13 cellular contexts compared by ENCODE assay signal in the genomic region with DNA sequence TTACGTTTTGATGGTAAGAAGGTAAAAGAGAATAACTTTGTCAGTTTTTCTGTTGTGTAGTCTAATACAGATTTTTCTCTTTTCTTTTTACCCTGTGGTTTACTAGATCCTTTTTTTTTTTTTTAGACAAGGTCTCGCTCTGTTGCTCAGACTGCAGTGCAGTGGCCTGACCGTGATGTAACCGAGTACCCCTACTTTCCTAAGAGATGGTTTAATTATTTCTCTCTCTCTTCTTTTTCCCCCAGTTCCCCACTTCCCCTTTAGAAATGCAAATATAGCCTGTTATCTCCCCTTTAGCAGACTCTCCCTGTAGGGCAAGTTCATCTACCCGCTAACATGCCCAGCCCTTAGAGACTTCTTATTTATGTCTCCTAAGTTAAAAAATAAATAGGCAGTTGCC. TPM values are rescaled to one million over a fixed set of nuclear protein-coding genes. Genes with fewer than 3 reads are reported as not detected.
DNase-seq lines count a peak whose midpoint lies in the region; ATAC-seq, FAIRE-seq and TF ChIP-seq lines count a peak whose summit lies in the region.
"Had no signal": no experiment of that assay in that cellular context is flagged by ENCODE, and none has a peak within 500 bp of the region (broad histone marks: within the 10 kb centered on the region; RNA-seq: fewer than 3 reads in every experiment).

No MANE protein-coding gene starts in this region.

- peaks cover 18 to 58% (median 38%) of the 10 kb centered on the region in 11 experiments; a peak in 20 of 22 replicates for H4K20me1 ChIP-seq in BLaER1 treated with 17β-estradiol and CSF1 and Interleukin-3, amounts not matched to agents 10 nM and 100 nM

- H3K4me3 Mint-ChIP-seq in mesothelial cell of epicardium = no peak overlapping the region
- H3K4me3 Mint-ChIP-seq: endodermal cell had no signal

- H3K27ac Mint-ChIP-seq in mesothelial cell of epicardium = no peak overlapping the region
- H3K27ac Mint-ChIP-seq: endodermal cell had no signal

- H3K36me3 ChIP-seq in BLaER1 treated with 17β-estradiol and CSF1 and Interleukin-3, amounts not matched to agents 10 nM and 100 nM = peaks cover 0 to 20% (median 0%) of the 10 kb centered on the region in 11 experiments; a peak in 4 of 22 replicates
- H3K36me3 ChIP-seq: stomach had no signal

- H3K27ac ChIP-seq in BLaER1 treated with 17β-estradiol and CSF1 and Interleukin-3, amounts not matched to agents 10 nM and 100 nM = peak overlapping the region in 10 of 11 experiments; percentile 56 to 93 (median 76); a peak in 21 of 22 replicates
- H3K27ac ChIP-seq: stomach had no signal

- no peaks in the 10 kb centered on the region for H3K9me3 ChIP-seq in BLaER1 treated with 17β-estradiol and CSF1 and Interleukin-3, amounts not matched to agents 10 nM and 100 nM (replicated peaks in 1 of 11)
- H3K9me3 ChIP-seq: stomach had no signal

- H3K27me3 ChIP-seq in BLaER1 treated with 17β-estradiol and CSF1 and Interleukin-3, amounts not matched to agents 10 nM and 100 nM = peaks cover 0 to 11% (median 0%) of the 10 kb centered on the region in 11 experiments; a peak in 3 of 22 replicates

- no peak for TF ChIP-seq POLR2A in NB4 (IDR thresholded peaks at IDR 0.05; ENCODE audit: extremely low read depth, insufficient read length)

- H3K4me3 ChIP-seq in BLaER1 treated with 17β-estradiol and CSF1 and Interleukin-3, amounts not matched to agents 10 nM and 100 nM = peak overlapping the region in 9 of 10 experiments; percentile 8 to 97 (median 31); a peak in 12 of 20 replicates
- no peak overlapping the region for H3K4me3 ChIP-seq in NB4 (ENCODE audit: low read depth, low read length)
- H3K4me3 ChIP-seq: stomach had no signal

- peaks cover 15% of the 10 kb centered on the region for H3K4me1 Mint-ChIP-seq in mesothelial cell of epicardium

- no peak for TF ChIP-seq CTCF in NB4 (IDR thresholded peaks at IDR 0.05; ENCODE audit: low read depth, low read length)
- no peak for TF ChIP-seq CTCF in mesothelial cell of epicardium (IDR thresholded peaks at IDR 0.05; ENCODE audit: unreplicated experiment)

- H3K36me3 Mint-ChIP-seq in mesothelial cell of epicardium = no peaks in the 10 kb centered on the region

- peaks cover 75 to 85% (median 81%) of the 10 kb centered on the region in 10 experiments for H3K4me1 ChIP-seq in BLaER1 treated with 17β-estradiol and CSF1 and Interleukin-3, amounts not matched to agents 10 nM and 100 nM

- H3K9me3 Mint-ChIP-seq in mesothelial cell of epicardium = no peaks in the 10 kb centered on the region
- H3K9me3 Mint-ChIP-seq: endodermal cell had no signal

- peak; percentile 36 for ATAC-seq in HG02840 (IDR thresholded peaks at IDR 0.05; ENCODE audit: low FRiP score, unreplicated experiment)
- ATAC-seq in HG03520 (IDR thresholded peaks at IDR 0.05; ENCODE audit: unreplicated experiment) = no peak
- ATAC-seq: left colon had no signal

- peak overlapping the region in 10 of 11 experiments; percentile 33 to 94 (median 68); a peak in 19 of 22 replicates for H3K9ac ChIP-seq in BLaER1 treated with 17β-estradiol and CSF1 and Interleukin-3, amounts not matched to agents 10 nM and 100 nM

- DNase-seq in GM19239 (ENCODE audit: insufficient read length, low spot score) = peak; percentile 67
- peak; percentile 44 for DNase-seq in NB4 (ENCODE audit: low read depth)
- DNase-seq in DMS114 treated with DMSO at 0.1 percent for 48 hours (lab: John Stamatoyannopoulos, UW; ENCODE audit: unreplicated experiment) = no peak
- no peak for DNase-seq in KG1 (lab: John Stamatoyannopoulos, UW)
- DNase-seq in mesothelial cell of epicardium (ENCODE audit: low spot score in 2 of 2, unreplicated experiment in 2 of 2) = no peak
- DNase-seq: activated naive CD4-positive, alpha-beta T cell treated with Interleukin-2 at 50 U/mL for 16 hours; endodermal cell; left colon; NCI-H187; stomach had no signal

- peaks cover 10% of the 10 kb centered on the region for H3K27me3 Mint-ChIP-seq in mesothelial cell of epicardium (ENCODE audit: low read depth)

- H3K4me2 ChIP-seq in BLaER1 treated with 17β-estradiol and CSF1 and Interleukin-3, amounts not matched to agents 10 nM and 100 nM = peak overlapping the region; percentile 74 to 98 (median 89)

- FAIRE-seq in GM19239 (lab: Jason Lieb, UNC) = peak; percentile 67

RNA-seq across cellular contexts. Expression of a gene that starts 4.4 kb away (rescaled TPM):
- total RNA-seq in mesothelial cell of epicardium = 10.9 to 12.8 TPM (median 12.1 TPM) in 3 replicates

RNA-seq across cellular contexts. Expression of a gene that starts 10.0 kb away (rescaled TPM):
- total RNA-seq in mesothelial cell of epicardium = 28.2 to 30.2 TPM (median 29.2 TPM) in 3 replicates

Comparison
In these comparisons a context has a peak if more than half of its experiments do, and no peak if none do; other contexts are left out.
1. DNase-seq: peak in GM19239 (single experiment) and NB4 (single experiment); none in DMS114 treated with DMSO at 0.1 percent for 48 hours (single experiment), KG1 (single experiment) and mesothelial cell of epicardium (0 of 2).